ENCODE assay signal across 11 cellular contexts in genomic region chr11:129372609-129373488, GRCh38. TPM values are rescaled to one million over a fixed set of nuclear protein-coding genes. Genes with fewer than 3 reads are reported as not detected.
DNase-seq lines count a peak whose midpoint lies in the region; ATAC-seq, FAIRE-seq and TF ChIP-seq lines count a peak whose summit lies in the region.
"Had no signal": no experiment of that assay in that cellular context is flagged by ENCODE, and none has a peak within 500 bp of the region (broad histone marks: within the 10 kb centered on the region; RNA-seq: fewer than 3 reads in every experiment).

No MANE protein-coding gene starts in this region.

- 3% methylated on average over 77 of the region's 77 CpGs for WGBS in right cardiac atrium

- no peaks in the 10 kb centered on the region for H3K9me3 ChIP-seq in right cardiac atrium (ENCODE audit: control insufficient read depth, low read length)

- peak; percentile 13 for DNase-seq in GM12892 (ENCODE audit: insufficient read length)
- peak; percentile 4 to 13 for DNase-seq in activated CD4-positive, alpha-beta T cell treated with anti-CD3 and anti-CD28 coated beads, Interleukin-2, amount 50 U/mL, for 48 hours
- no peak for DNase-seq in right cardiac atrium
- DNase-seq in skeletal muscle cell (ENCODE audit: low read depth), result no peak
- no peak for DNase-seq in NCI-H748 treated with DMSO at 0.1 percent for 48 hours (lab: John Stamatoyannopoulos, UW)
- no peak for DNase-seq in CD1c-positive myeloid dendritic cell (ENCODE audit: extremely low spot score)
- DNase-seq in activated gamma-delta T cell treated with Interleukin-2 at 50 U/mL for 16 hours, result no peak
- no peak for DNase-seq in SHP77 treated with DMSO at 0.1 percent for 48 hours (lab: John Stamatoyannopoulos, UW)

- peaks cover 2% of the 10 kb centered on the region for H3K4me1 ChIP-seq in right cardiac atrium (ENCODE audit: control insufficient read depth, insufficient read depth, low read length)

- TF ChIP-seq POLR2A in GM12892 (IDR thresholded peaks at IDR 0.05; ENCODE audit: low read depth, low read length), result no peak

- no peak for ATAC-seq in right cardiac atrium

- no peak overlapping the region for H3K27ac ChIP-seq in right cardiac atrium (ENCODE audit: low read length)
- H3K27ac ChIP-seq: SK-N-MC had no signal

- peaks cover 5% of the 10 kb centered on the region for H3K27me3 ChIP-seq in right cardiac atrium (ENCODE audit: control insufficient read depth, insufficient read depth)

- H3K4me3 ChIP-seq in right cardiac atrium (ENCODE audit: low read length), result peak overlapping the region; percentile 31
- peak overlapping the region; percentile 23 for H3K4me3 ChIP-seq in skeletal muscle cell (ENCODE audit: low read depth, low read length)
- H3K4me3 ChIP-seq: SK-N-MC had no signal

- intact Hi-C loops in right cardiac atrium (cut with DNase I), result loop anchor here in 1 of 4 donors (5.0 kb wide), 1 partner anchor 374 kb away; no protein-coding TSS in a partner anchor

- no peak for FAIRE-seq in GM12892 (lab: Jason Lieb, UNC)
- FAIRE-seq: endometrium had no signal

RNA-seq across cellular contexts. Expression of gene BARX2, which starts 2.8 kb away (rescaled TPM):
- 2.2 TPM for polyA plus RNA-seq in GM12892 (2012; ENCODE audit: missing spikeins)
- not detected for total RNA-seq in right cardiac atrium
- not detected for polyA plus RNA-seq in right cardiac atrium
- polyA plus RNA-seq: IgD-negative memory B cell had no signal

Comparison
In these comparisons a context has a peak if more than half of its experiments do, and no peak if none do; other contexts are left out.
1. DNase-seq: peak in GM12892 (single experiment) and activated CD4-positive, alpha-beta T cell treated with anti-CD3 and anti-CD28 coated beads, Interleukin-2, amount 50 U/mL, for 48 hours (2 of 2); none in right cardiac atrium (0 of 3), skeletal muscle cell (single experiment), NCI-H748 treated with DMSO at 0.1 percent for 48 hours (single experiment), CD1c-positive myeloid dendritic cell (single experiment), activated gamma-delta T cell treated with Interleukin-2 at 50 U/mL for 16 hours (single experiment) and SHP77 treated with DMSO at 0.1 percent for 48 hours (single experiment).